In genomic region chr11:114165326-114166230, GRCh38 we compare ENCODE assay signal across 1 cellular context.
TF ChIP-seq lines count a peak whose summit lies in the region.

No MANE protein-coding gene starts in this region.

TF ChIP-seq in HEK293, 187 proteins besides CTCF, POLR2A, EP300 and RAD21 (continued from another document):
- TF ChIP-seq PRDM2 (tag by site-specific recombination; IDR thresholded peaks at IDR 0.05; ENCODE audit: borderline replicate concordance): no peak
- TF ChIP-seq KLF9 (tag by site-specific recombination; IDR thresholded peaks at IDR 0.05; ENCODE audit: low read depth): no peak
- no peak for TF ChIP-seq SETDB1 (IDR thresholded peaks at IDR 0.05; ENCODE audit: insufficient read length, low read length)
- no peak for TF ChIP-seq ZNF174 (tag by site-specific recombination; IDR thresholded peaks at IDR 0.05)
TF ChIP-seq in HEK293: peak in this region for 0.
